1 cellular context compared by ENCODE assay signal in the genomic region with DNA sequence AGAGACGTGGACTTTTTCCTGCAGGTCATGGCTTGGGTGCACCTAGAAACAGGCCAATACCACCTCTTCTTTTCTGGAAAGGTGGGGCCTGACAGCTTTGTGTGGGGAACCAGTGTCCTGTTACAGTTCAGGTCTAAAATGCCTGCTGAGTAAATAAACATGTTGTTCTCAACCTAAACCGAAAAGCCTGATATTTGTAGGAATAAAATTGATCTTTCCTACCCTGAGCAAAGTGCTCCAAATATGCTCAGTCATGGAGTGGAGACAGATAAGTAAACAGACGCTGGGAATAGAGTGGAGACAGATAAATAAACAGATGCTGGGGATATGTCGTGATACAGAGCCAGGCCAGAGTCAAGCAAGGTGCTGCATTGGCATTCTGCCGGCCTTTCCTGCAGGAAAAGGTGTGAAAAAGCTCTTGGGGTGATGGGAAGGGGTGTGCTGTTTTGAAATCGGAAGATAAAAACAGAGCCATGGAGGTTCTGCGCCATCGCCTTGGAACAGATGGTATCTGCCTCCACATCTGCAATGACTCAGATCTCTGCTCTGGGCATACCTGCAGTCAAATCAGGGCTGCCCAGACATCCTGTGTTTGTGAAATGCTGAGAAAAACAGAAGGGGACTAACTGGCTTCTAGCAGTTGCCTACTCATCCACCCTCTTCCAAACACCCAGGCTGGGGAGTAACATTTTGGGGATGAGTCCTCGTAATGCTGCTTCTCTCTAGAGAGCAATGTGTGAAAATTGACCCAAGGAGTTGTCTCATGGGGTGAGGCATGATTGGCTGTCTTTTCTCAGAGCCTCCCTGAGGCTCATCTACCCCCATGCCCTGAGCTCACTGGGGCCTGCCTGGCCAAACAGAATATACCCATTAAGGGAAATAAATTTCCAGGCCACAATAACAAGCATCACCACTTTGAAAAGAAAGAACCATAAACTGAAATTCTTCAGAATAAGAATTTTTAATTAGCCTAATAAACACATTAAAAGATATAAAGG.
TF ChIP-seq lines count a peak whose summit lies in the region.

No MANE protein-coding gene starts in this region.

TF ChIP-seq in HepG2, 621 proteins besides CTCF, POLR2A, EP300 and RAD21 (continued from another document and continues in another):
- no peak for TF ChIP-seq MEIS1 (CRISPR knock-in tag; IDR thresholded peaks at IDR 0.05; ENCODE audit: borderline replicate concordance)
- no peak for TF ChIP-seq PTBP1 (IDR thresholded peaks at IDR 0.05; ENCODE audit: low read depth, low read length, poor library complexity, severe bottlenecking)
- TF ChIP-seq, protein P1, sequence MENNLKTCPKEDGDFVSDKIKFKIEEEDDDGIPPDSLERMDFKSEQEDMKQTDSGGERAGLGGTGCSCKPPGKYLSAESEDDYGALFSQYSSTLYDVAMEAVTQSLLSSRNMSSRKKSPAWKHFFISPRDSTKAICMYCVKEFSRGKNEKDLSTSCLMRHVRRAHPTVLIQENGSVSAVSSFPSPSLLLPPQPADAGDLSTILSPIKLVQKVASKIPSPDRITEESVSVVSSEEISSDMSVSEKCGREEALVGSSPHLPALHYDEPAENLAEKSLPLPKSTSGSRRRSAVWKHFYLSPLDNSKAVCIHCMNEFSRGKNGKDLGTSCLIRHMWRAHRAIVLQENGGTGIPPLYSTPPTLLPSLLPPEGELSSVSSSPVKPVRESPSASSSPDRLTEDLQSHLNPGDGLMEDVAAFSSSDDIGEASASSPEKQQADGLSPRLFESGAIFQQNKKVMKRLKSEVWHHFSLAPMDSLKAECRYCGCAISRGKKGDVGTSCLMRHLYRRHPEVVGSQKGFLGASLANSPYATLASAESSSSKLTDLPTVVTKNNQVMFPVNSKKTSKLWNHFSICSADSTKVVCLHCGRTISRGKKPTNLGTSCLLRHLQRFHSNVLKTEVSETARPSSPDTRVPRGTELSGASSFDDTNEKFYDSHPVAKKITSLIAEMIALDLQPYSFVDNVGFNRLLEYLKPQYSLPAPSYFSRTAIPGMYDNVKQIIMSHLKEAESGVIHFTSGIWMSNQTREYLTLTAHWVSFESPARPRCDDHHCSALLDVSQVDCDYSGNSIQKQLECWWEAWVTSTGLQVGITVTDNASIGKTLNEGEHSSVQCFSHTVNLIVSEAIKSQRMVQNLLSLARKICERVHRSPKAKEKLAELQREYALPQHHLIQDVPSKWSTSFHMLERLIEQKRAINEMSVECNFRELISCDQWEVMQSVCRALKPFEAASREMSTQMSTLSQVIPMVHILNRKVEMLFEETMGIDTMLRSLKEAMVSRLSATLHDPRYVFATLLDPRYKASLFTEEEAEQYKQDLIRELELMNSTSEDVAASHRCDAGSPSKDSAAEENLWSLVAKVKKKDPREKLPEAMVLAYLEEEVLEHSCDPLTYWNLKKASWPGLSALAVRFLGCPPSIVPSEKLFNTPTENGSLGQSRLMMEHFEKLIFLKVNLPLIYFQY (CRISPR knock-in tag; IDR thresholded peaks at IDR 0.05; ENCODE audit: borderline replicate concordance) = no peak
- TF ChIP-seq STAT5B (CRISPR knock-in tag; IDR thresholded peaks at IDR 0.05) = no peak
- no peak for TF ChIP-seq SMAD3 (CRISPR knock-in tag; IDR thresholded peaks at IDR 0.05)
- TF ChIP-seq, protein P2, sequence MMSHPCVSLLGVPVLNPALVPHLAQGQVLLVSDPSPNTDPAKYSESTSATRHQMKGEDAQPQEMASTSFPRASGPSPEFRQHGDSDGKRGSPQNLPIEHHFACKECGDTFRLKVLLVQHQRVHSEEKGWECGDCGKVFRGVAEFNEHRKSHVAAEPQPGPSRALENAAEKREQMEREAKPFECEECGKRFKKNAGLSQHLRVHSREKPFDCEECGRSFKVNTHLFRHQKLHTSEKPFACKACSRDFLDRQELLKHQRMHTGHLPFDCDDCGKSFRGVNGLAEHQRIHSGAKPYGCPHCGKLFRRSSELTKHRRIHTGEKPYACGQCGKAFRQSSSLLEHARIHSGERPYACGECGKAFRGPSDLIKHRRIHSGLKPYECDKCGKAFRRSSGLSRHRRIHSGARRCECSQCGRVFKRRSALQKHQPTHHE (CRISPR knock-in tag; IDR thresholded peaks at IDR 0.05; ENCODE audit: borderline replicate concordance) = no peak
- TF ChIP-seq SMARCE1 (IDR thresholded peaks at IDR 0.05; ENCODE audit: borderline replicate concordance) = no peak
- no peak for TF ChIP-seq ATRX (CRISPR knock-in tag; IDR thresholded peaks at IDR 0.05; ENCODE audit: borderline replicate concordance)
- TF ChIP-seq RFXANK (CRISPR knock-in tag; IDR thresholded peaks at IDR 0.05) = no peak
- TF ChIP-seq PHF5A (CRISPR knock-in tag; IDR thresholded peaks at IDR 0.05; ENCODE audit: low read depth, unreplicated experiment) = no peak
- TF ChIP-seq, protein P3, sequence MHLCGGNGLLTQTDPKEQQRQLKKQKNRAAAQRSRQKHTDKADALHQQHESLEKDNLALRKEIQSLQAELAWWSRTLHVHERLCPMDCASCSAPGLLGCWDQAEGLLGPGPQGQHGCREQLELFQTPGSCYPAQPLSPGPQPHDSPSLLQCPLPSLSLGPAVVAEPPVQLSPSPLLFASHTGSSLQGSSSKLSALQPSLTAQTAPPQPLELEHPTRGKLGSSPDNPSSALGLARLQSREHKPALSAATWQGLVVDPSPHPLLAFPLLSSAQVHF (CRISPR knock-in tag; IDR thresholded peaks at IDR 0.05) = no peak
- no peak for TF ChIP-seq ZNF17 (CRISPR knock-in tag; IDR thresholded peaks at IDR 0.05)
- TF ChIP-seq STAG1 (CRISPR knock-in tag; IDR thresholded peaks at IDR 0.05) = no peak
- TF ChIP-seq HNF4A (CRISPR knock-in tag; IDR thresholded peaks at IDR 0.05) = peak; percentile 62
- TF ChIP-seq, protein P4, sequence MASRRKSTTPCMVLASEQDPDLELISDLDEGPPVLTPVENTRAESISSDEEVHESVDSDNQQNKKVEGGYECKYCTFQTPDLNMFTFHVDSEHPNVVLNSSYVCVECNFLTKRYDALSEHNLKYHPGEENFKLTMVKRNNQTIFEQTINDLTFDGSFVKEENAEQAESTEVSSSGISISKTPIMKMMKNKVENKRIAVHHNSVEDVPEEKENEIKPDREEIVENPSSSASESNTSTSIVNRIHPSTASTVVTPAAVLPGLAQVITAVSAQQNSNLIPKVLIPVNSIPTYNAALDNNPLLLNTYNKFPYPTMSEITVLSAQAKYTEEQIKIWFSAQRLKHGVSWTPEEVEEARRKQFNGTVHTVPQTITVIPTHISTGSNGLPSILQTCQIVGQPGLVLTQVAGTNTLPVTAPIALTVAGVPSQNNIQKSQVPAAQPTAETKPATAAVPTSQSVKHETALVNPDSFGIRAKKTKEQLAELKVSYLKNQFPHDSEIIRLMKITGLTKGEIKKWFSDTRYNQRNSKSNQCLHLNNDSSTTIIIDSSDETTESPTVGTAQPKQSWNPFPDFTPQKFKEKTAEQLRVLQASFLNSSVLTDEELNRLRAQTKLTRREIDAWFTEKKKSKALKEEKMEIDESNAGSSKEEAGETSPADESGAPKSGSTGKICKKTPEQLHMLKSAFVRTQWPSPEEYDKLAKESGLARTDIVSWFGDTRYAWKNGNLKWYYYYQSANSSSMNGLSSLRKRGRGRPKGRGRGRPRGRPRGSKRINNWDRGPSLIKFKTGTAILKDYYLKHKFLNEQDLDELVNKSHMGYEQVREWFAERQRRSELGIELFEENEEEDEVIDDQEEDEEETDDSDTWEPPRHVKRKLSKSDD (CRISPR knock-in tag; IDR thresholded peaks at IDR 0.05; ENCODE audit: low read depth) = no peak
- TF ChIP-seq ZNF816 (CRISPR knock-in tag; IDR thresholded peaks at IDR 0.05; ENCODE audit: borderline replicate concordance) = no peak
- no peak for TF ChIP-seq ZNF318 (CRISPR knock-in tag; IDR thresholded peaks at IDR 0.05)
- no peak for TF ChIP-seq HOXA5 (CRISPR knock-in tag; IDR thresholded peaks at IDR 0.05)
- TF ChIP-seq SMYD3 (CRISPR knock-in tag; IDR thresholded peaks at IDR 0.05) = no peak
- no peak for TF ChIP-seq ZNF260 (CRISPR knock-in tag; IDR thresholded peaks at IDR 0.05; ENCODE audit: borderline replicate concordance, low read depth)
- 0 out of 2 replicates have a peak, but pooled peaks have one; percentile 17 for TF ChIP-seq ZGPAT (CRISPR knock-in tag; IDR thresholded peaks at IDR 0.05)
- TF ChIP-seq ZC3H13 (CRISPR knock-in tag; IDR thresholded peaks at IDR 0.05) = 0 out of 2 replicates have a peak, but pooled peaks have one; percentile 27
- no peak for TF ChIP-seq NCOA5 (CRISPR knock-in tag; IDR thresholded peaks at IDR 0.05)
- no peak for TF ChIP-seq TEF (CRISPR knock-in tag; IDR thresholded peaks at IDR 0.05)
- TF ChIP-seq, protein P5, sequence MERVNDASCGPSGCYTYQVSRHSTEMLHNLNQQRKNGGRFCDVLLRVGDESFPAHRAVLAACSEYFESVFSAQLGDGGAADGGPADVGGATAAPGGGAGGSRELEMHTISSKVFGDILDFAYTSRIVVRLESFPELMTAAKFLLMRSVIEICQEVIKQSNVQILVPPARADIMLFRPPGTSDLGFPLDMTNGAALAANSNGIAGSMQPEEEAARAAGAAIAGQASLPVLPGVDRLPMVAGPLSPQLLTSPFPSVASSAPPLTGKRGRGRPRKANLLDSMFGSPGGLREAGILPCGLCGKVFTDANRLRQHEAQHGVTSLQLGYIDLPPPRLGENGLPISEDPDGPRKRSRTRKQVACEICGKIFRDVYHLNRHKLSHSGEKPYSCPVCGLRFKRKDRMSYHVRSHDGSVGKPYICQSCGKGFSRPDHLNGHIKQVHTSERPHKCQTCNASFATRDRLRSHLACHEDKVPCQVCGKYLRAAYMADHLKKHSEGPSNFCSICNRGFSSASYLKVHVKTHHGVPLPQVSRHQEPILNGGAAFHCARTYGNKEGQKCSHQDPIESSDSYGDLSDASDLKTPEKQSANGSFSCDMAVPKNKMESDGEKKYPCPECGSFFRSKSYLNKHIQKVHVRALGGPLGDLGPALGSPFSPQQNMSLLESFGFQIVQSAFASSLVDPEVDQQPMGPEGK (CRISPR knock-in tag; IDR thresholded peaks at IDR 0.05) = no peak
- no peak for TF ChIP-seq CC2D1A (CRISPR knock-in tag; IDR thresholded peaks at IDR 0.05)
